ENCODE assay signal across 1 cellular context in the genomic region with DNA sequence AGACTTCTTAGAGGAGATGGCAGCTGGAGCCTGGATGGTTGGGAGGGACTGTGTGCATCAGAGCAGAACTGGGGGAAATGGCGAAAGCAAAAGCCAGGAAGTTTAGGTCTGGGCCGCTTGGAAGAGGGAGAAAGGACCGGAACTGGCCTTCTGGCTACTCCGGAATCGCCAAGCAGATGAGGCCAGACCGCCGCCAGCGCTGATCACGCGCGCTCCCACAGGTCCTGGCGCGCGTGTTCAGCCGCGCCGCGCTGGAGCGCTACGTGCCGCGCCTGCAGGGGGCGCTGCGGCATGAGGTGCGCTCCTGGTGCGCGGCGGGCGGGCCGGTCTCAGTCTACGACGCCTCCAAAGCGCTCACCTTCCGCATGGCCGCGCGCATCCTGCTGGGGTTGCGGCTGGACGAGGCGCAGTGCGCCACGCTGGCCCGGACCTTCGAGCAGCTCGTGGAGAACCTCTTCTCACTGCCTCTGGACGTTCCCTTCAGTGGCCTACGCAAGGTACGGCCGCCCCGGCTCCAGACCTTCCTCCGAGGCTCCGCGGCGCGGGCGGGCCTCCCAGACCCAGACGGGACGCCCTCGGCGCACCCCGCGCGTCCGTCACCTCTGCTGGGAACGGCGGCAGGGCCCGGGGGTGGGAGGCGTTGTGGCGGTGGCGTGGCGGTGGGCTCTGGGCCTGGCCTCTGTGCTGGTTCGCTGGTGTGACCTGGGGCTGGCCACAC.
TF ChIP-seq lines count a peak whose summit lies in the region.

No MANE protein-coding gene starts in this region.

TF ChIP-seq in WTC11, 78 proteins besides CTCF, POLR2A, EP300 and RAD21 (continued from another document):
- TF ChIP-seq OVOL2 (CRISPR knock-in tag; IDR thresholded peaks at IDR 0.05; ENCODE audit: borderline replicate concordance), result no peak
- peak; percentile 90; the same call in 1 of the 2 replicates for TF ChIP-seq NR3C1 (CRISPR knock-in tag; conservative IDR thresholded peaks at IDR 0.05; ENCODE audit: low read depth)
- TF ChIP-seq ESRRA (CRISPR knock-in tag; IDR thresholded peaks at IDR 0.05; ENCODE audit: borderline replicate concordance), result peak; percentile 95
- 0 out of 2 replicates have a peak, but pooled peaks have one; percentile 55 for TF ChIP-seq ATF1 (CRISPR knock-in tag; IDR thresholded peaks at IDR 0.05)
- TF ChIP-seq, protein P1, sequence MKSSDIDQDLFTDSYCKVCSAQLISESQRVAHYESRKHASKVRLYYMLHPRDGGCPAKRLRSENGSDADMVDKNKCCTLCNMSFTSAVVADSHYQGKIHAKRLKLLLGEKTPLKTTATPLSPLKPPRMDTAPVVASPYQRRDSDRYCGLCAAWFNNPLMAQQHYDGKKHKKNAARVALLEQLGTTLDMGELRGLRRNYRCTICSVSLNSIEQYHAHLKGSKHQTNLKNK (CRISPR knock-in tag; IDR thresholded peaks at IDR 0.05), result no peak
- no peak for TF ChIP-seq FOXJ3 (CRISPR knock-in tag; IDR thresholded peaks at IDR 0.05; ENCODE audit: borderline replicate concordance)
- TF ChIP-seq, protein P2, sequence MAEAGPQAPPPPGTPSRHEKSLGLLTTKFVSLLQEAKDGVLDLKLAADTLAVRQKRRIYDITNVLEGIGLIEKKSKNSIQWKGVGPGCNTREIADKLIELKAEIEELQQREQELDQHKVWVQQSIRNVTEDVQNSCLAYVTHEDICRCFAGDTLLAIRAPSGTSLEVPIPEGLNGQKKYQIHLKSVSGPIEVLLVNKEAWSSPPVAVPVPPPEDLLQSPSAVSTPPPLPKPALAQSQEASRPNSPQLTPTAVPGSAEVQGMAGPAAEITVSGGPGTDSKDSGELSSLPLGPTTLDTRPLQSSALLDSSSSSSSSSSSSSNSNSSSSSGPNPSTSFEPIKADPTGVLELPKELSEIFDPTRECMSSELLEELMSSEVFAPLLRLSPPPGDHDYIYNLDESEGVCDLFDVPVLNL (CRISPR knock-in tag; IDR thresholded peaks at IDR 0.05; ENCODE audit: borderline replicate concordance, low read depth), result peak; percentile 71; the same call in 1 of the 2 replicates
- no peak for TF ChIP-seq GTF2I (CRISPR knock-in tag; conservative IDR thresholded peaks at IDR 0.05)
- TF ChIP-seq PRRX2 (CRISPR knock-in tag; IDR thresholded peaks at IDR 0.05), result no peak
- peak; percentile 54; the same call in 1 of the 2 replicates for TF ChIP-seq CREB1 (CRISPR knock-in tag; IDR thresholded peaks at IDR 0.05)
- TF ChIP-seq CREM (CRISPR knock-in tag; IDR thresholded peaks at IDR 0.05), result peak; percentile 54; the same call in 1 of the 2 replicates
- TF ChIP-seq, protein P3, sequence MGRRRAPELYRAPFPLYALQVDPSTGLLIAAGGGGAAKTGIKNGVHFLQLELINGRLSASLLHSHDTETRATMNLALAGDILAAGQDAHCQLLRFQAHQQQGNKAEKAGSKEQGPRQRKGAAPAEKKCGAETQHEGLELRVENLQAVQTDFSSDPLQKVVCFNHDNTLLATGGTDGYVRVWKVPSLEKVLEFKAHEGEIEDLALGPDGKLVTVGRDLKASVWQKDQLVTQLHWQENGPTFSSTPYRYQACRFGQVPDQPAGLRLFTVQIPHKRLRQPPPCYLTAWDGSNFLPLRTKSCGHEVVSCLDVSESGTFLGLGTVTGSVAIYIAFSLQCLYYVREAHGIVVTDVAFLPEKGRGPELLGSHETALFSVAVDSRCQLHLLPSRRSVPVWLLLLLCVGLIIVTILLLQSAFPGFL (CRISPR knock-in tag; IDR thresholded peaks at IDR 0.05; ENCODE audit: borderline replicate concordance), result no peak; the same call in 1 of the 2 replicates
- TF ChIP-seq, protein P4, sequence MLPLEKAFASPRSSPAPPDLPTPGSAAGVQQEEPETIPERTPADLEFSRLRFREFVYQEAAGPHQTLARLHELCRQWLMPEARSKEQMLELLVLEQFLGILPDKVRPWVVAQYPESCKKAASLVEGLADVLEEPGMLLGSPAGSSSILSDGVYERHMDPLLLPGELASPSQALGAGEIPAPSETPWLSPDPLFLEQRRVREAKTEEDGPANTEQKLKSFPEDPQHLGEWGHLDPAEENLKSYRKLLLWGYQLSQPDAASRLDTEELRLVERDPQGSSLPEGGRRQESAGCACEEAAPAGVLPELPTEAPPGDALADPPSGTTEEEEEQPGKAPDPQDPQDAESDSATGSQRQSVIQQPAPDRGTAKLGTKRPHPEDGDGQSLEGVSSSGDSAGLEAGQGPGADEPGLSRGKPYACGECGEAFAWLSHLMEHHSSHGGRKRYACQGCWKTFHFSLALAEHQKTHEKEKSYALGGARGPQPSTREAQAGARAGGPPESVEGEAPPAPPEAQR (CRISPR knock-in tag; IDR thresholded peaks at IDR 0.05), result no peak
- TF ChIP-seq NFYB (CRISPR knock-in tag; conservative IDR thresholded peaks at IDR 0.05; ENCODE audit: low read depth), result peak; percentile 38
- no peak for TF ChIP-seq ELF4 (CRISPR knock-in tag; IDR thresholded peaks at IDR 0.05; ENCODE audit: low read depth)
- TF ChIP-seq, protein P5, sequence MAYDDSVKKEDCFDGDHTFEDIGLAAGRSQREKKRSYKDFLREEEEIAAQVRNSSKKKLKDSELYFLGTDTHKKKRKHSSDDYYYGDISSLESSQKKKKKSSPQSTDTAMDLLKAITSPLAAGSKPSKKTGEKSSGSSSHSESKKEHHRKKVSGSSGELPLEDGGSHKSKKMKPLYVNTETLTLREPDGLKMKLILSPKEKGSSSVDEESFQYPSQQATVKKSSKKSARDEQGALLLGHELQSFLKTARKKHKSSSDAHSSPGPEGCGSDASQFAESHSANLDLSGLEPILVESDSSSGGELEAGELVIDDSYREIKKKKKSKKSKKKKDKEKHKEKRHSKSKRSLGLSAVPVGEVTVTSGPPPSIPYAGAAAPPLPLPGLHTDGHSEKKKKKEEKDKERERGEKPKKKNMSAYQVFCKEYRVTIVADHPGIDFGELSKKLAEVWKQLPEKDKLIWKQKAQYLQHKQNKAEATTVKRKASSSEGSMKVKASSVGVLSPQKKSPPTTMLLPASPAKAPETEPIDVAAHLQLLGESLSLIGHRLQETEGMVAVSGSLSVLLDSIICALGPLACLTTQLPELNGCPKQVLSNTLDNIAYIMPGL (CRISPR knock-in tag; IDR thresholded peaks at IDR 0.05), result no peak; the same call in 1 of the 2 replicates
- TF ChIP-seq, protein P6, sequence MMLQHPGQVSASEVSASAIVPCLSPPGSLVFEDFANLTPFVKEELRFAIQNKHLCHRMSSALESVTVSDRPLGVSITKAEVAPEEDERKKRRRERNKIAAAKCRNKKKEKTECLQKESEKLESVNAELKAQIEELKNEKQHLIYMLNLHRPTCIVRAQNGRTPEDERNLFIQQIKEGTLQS (CRISPR knock-in tag; conservative IDR thresholded peaks at IDR 0.05), result no peak
- TF ChIP-seq, protein P7, sequence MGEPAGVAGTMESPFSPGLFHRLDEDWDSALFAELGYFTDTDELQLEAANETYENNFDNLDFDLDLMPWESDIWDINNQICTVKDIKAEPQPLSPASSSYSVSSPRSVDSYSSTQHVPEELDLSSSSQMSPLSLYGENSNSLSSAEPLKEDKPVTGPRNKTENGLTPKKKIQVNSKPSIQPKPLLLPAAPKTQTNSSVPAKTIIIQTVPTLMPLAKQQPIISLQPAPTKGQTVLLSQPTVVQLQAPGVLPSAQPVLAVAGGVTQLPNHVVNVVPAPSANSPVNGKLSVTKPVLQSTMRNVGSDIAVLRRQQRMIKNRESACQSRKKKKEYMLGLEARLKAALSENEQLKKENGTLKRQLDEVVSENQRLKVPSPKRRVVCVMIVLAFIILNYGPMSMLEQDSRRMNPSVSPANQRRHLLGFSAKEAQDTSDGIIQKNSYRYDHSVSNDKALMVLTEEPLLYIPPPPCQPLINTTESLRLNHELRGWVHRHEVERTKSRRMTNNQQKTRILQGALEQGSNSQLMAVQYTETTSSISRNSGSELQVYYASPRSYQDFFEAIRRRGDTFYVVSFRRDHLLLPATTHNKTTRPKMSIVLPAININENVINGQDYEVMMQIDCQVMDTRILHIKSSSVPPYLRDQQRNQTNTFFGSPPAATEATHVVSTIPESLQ (CRISPR knock-in tag; IDR thresholded peaks at IDR 0.05), result no peak
- TF ChIP-seq TP53 (CRISPR knock-in tag; IDR thresholded peaks at IDR 0.05), result peak; percentile 94
- TF ChIP-seq SP1 (CRISPR knock-in tag; conservative IDR thresholded peaks at IDR 0.05), result peak; percentile 65
- TF ChIP-seq, protein P8, sequence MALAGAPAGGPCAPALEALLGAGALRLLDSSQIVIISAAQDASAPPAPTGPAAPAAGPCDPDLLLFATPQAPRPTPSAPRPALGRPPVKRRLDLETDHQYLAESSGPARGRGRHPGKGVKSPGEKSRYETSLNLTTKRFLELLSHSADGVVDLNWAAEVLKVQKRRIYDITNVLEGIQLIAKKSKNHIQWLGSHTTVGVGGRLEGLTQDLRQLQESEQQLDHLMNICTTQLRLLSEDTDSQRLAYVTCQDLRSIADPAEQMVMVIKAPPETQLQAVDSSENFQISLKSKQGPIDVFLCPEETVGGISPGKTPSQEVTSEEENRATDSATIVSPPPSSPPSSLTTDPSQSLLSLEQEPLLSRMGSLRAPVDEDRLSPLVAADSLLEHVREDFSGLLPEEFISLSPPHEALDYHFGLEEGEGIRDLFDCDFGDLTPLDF (CRISPR knock-in tag; IDR thresholded peaks at IDR 0.05), result peak; percentile 84
- TF ChIP-seq, protein P9, sequence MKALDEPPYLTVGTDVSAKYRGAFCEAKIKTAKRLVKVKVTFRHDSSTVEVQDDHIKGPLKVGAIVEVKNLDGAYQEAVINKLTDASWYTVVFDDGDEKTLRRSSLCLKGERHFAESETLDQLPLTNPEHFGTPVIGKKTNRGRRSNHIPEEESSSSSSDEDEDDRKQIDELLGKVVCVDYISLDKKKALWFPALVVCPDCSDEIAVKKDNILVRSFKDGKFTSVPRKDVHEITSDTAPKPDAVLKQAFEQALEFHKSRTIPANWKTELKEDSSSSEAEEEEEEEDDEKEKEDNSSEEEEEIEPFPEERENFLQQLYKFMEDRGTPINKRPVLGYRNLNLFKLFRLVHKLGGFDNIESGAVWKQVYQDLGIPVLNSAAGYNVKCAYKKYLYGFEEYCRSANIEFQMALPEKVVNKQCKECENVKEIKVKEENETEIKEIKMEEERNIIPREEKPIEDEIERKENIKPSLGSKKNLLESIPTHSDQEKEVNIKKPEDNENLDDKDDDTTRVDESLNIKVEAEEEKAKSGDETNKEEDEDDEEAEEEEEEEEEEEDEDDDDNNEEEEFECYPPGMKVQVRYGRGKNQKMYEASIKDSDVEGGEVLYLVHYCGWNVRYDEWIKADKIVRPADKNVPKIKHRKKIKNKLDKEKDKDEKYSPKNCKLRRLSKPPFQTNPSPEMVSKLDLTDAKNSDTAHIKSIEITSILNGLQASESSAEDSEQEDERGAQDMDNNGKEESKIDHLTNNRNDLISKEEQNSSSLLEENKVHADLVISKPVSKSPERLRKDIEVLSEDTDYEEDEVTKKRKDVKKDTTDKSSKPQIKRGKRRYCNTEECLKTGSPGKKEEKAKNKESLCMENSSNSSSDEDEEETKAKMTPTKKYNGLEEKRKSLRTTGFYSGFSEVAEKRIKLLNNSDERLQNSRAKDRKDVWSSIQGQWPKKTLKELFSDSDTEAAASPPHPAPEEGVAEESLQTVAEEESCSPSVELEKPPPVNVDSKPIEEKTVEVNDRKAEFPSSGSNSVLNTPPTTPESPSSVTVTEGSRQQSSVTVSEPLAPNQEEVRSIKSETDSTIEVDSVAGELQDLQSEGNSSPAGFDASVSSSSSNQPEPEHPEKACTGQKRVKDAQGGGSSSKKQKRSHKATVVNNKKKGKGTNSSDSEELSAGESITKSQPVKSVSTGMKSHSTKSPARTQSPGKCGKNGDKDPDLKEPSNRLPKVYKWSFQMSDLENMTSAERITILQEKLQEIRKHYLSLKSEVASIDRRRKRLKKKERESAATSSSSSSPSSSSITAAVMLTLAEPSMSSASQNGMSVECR (CRISPR knock-in tag; IDR thresholded peaks at IDR 0.05; ENCODE audit: borderline replicate concordance), result peak; percentile 95
- TF ChIP-seq FOXK1 (CRISPR knock-in tag; IDR thresholded peaks at IDR 0.05), result peak; percentile 85; the same call in 1 of the 2 replicates
- TF ChIP-seq, protein P10, sequence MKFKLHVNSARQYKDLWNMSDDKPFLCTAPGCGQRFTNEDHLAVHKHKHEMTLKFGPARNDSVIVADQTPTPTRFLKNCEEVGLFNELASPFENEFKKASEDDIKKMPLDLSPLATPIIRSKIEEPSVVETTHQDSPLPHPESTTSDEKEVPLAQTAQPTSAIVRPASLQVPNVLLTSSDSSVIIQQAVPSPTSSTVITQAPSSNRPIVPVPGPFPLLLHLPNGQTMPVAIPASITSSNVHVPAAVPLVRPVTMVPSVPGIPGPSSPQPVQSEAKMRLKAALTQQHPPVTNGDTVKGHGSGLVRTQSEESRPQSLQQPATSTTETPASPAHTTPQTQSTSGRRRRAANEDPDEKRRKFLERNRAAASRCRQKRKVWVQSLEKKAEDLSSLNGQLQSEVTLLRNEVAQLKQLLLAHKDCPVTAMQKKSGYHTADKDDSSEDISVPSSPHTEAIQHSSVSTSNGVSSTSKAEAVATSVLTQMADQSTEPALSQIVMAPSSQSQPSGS (CRISPR knock-in tag; IDR thresholded peaks at IDR 0.05; ENCODE audit: borderline replicate concordance, low read depth), result peak; percentile 69; the same call in 1 of the 2 replicates
- no peak for TF ChIP-seq ZNF396 (CRISPR knock-in tag; IDR thresholded peaks at IDR 0.05; ENCODE audit: borderline replicate concordance)
- TF ChIP-seq, protein P11, sequence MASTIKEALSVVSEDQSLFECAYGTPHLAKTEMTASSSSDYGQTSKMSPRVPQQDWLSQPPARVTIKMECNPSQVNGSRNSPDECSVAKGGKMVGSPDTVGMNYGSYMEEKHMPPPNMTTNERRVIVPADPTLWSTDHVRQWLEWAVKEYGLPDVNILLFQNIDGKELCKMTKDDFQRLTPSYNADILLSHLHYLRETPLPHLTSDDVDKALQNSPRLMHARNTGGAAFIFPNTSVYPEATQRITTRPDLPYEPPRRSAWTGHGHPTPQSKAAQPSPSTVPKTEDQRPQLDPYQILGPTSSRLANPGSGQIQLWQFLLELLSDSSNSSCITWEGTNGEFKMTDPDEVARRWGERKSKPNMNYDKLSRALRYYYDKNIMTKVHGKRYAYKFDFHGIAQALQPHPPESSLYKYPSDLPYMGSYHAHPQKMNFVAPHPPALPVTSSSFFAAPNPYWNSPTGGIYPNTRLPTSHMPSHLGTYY (CRISPR knock-in tag; IDR thresholded peaks at IDR 0.05), result no peak
- TF ChIP-seq ZNF138 (CRISPR knock-in tag; conservative IDR thresholded peaks at IDR 0.05), result peak; percentile 87
- TF ChIP-seq NR2C2 (CRISPR knock-in tag; IDR thresholded peaks at IDR 0.05), result 0 out of 2 replicates have a peak, but pooled peaks have one; percentile 27
- peak; percentile 93 for TF ChIP-seq CBFB (CRISPR knock-in tag; IDR thresholded peaks at IDR 0.05; ENCODE audit: low read depth)
- peak; percentile 97 for TF ChIP-seq FOXP1 (CRISPR knock-in tag; IDR thresholded peaks at IDR 0.05; ENCODE audit: borderline replicate concordance)
